Comparison of ENCODE assay signal across 1 cellular context in genomic region chr2:63440612-63441011, GRCh38.
TF ChIP-seq lines count a peak whose summit lies in the region.

No MANE protein-coding gene starts in this region.

TF ChIP-seq in WTC11, 78 proteins besides CTCF, POLR2A, EP300 and RAD21 (continued from another document):
- TF ChIP-seq, protein P1, sequence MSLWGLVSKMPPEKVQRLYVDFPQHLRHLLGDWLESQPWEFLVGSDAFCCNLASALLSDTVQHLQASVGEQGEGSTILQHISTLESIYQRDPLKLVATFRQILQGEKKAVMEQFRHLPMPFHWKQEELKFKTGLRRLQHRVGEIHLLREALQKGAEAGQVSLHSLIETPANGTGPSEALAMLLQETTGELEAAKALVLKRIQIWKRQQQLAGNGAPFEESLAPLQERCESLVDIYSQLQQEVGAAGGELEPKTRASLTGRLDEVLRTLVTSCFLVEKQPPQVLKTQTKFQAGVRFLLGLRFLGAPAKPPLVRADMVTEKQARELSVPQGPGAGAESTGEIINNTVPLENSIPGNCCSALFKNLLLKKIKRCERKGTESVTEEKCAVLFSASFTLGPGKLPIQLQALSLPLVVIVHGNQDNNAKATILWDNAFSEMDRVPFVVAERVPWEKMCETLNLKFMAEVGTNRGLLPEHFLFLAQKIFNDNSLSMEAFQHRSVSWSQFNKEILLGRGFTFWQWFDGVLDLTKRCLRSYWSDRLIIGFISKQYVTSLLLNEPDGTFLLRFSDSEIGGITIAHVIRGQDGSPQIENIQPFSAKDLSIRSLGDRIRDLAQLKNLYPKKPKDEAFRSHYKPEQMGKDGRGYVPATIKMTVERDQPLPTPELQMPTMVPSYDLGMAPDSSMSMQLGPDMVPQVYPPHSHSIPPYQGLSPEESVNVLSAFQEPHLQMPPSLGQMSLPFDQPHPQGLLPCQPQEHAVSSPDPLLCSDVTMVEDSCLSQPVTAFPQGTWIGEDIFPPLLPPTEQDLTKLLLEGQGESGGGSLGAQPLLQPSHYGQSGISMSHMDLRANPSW (CRISPR knock-in tag; conservative IDR thresholded peaks at IDR 0.05; ENCODE audit: low read depth): no peak
